Comparison of ENCODE assay signal across 15 cellular contexts in the genomic region with DNA sequence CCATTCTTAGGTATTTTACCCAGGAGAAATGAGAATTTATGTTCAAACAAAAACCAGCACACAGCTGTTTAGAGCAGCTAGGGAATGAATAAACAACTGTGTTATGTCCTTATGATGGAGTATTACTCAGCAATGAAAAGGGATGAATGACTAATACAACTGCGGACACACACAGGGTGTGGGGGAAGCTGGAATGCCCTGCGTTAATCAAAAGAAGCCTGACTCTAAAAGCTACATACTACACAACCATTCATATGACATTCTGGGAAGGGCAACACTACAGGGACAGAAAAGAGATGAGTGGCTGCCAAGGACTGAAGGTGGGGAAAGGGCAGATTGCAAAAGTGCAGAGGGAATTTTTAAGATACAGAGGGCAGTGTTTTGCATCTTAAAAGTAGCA.
"Had no signal": no experiment of that assay in that cellular context is flagged by ENCODE, and none has a peak within 500 bp of the region (broad histone marks: within the 10 kb centered on the region; RNA-seq: fewer than 3 reads in every experiment).

No MANE protein-coding gene starts in this region.

- H3K36me3 ChIP-seq: transverse colon, vagina had no signal

- H3K27me3 ChIP-seq: right atrium auricular region, transverse colon, vagina had no signal

- DNase-seq: activated CD4-positive, alpha-beta memory T cell treated with anti-CD3 and anti-CD28 coated beads for 36 hours; activated CD4-positive, alpha-beta T cell treated with anti-CD3 and anti-CD28 coated beads for 4 hours; amygdala; caudate nucleus; effector memory CD8-positive, alpha-beta T cell; erythroblast; foreskin fibroblast; hippocampal formation; stimulated activated CD4-positive, alpha-beta T cell treated with anti-CD3 and anti-CD28 coated beads, Interleukin-2, amount 100 ng/mL, for 24 hours; stimulated activated naive CD8-positive, alpha-beta T cell treated with anti-CD3 and anti-CD28 coated beads, Interleukin-15, Interleukin-2, amounts not matched to agents 100 U/mL and 50 U/mL, for 24 hours; transverse colon had no signal

- H3K27ac ChIP-seq: right atrium auricular region, transverse colon, vagina had no signal

- H3K9me3 ChIP-seq: right atrium auricular region, transverse colon, vagina had no signal

- ATAC-seq: stimulated activated naive CD8-positive, alpha-beta T cell treated with anti-CD3 and anti-CD28 coated beads, Interleukin-15, Interleukin-2, amounts not matched to agents 100 U/mL and 50 U/mL, for 24 hours; WTC11 had no signal

- H3K4me3 ChIP-seq: lung, right atrium auricular region, transverse colon, vagina had no signal

- H3K4me1 ChIP-seq: right atrium auricular region had no signal
